8 cellular contexts compared by ENCODE assay signal in the genomic region with DNA sequence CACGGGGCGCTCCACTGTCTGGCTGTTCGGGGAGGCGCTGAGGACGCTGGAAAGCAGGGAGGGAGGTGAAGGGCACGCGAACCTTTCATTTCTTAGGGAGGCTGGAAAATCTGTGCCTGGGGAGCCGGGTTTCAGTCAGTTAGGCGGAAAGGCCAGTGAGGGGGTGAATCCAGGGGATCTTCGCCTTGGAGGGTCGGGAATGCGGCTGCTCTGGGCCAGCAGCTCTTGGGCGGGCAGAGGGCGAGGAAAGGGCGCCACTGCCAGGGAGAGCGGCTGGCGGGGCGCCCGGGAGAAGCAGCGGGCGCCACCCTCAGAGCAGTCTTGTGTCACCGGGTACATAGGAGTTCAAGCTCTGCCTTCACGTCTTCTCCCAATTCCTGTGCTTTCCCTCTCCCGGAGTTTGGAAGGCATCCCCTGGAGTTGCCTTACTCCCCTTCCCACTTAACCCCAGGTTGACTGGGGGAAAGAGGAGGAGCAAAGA.
DNase-seq lines count a peak whose midpoint lies in the region; ATAC-seq and TF ChIP-seq lines count a peak whose summit lies in the region.

No MANE protein-coding gene starts in this region.

- H3K36me3 ChIP-seq in HEK293 (ENCODE audit: control insufficient read depth in 2 of 2, insufficient read depth in 1 of 2, low read length in 2 of 2), result no peaks in the 10 kb centered on the region

- H3K4me3 ChIP-seq in AG04449 (ENCODE audit: low read depth, low read length) (peak overlapping the region; percentile 76), HEK293 (ENCODE audit: low read depth, low read length) (peak overlapping the region; percentile 57)

- POLR2A ChIA-PET in AG04449 (lab: Yijun Ruan, JAX) (interaction anchor here (1.1 kb wide), 1 partner anchor 557 kb away, joined by 3 read pairs; no protein-coding TSS in a partner anchor), HEK293 (lab: Yijun Ruan, JAX) (no interaction called here)

- peaks cover 7% of the 10 kb centered on the region for H3K4me1 Mint-ChIP-seq in stimulated activated naive CD8-positive, alpha-beta T cell treated with anti-CD3 and anti-CD28 coated beads, Interleukin-15, amount 100 ng/mL, for 72 hours

- TF ChIP-seq CTCF in AG04449 (IDR thresholded peaks at IDR 0.05; ENCODE audit: insufficient read depth, low read length, missing control alignments) (no peak), HEK293 (tag by site-specific recombination; IDR thresholded peaks at IDR 0.05) (no peak; the same call in 1 of the 2 replicates)

- no peaks in the 10 kb centered on the region for H3K9me3 ChIP-seq in HEK293 (ENCODE audit: control insufficient read depth, insufficient read depth, low read depth, low read length)

- H3K4me1 ChIP-seq in HEK293 (ENCODE audit: control insufficient read depth, insufficient read depth, low read length), result no peaks in the 10 kb centered on the region

- H3K27ac Mint-ChIP-seq in stimulated activated naive CD8-positive, alpha-beta T cell treated with anti-CD3 and anti-CD28 coated beads, Interleukin-15, amount 100 ng/mL, for 72 hours, result no peak overlapping the region

- no peak for ATAC-seq in stimulated activated naive CD8-positive, alpha-beta T cell treated with anti-CD3 and anti-CD28 coated beads, Interleukin-15, amount 100 ng/mL, for 72 hours

- peaks cover 69% of the 10 kb centered on the region for H3K27me3 Mint-ChIP-seq in stimulated activated naive CD8-positive, alpha-beta T cell treated with anti-CD3 and anti-CD28 coated beads, Interleukin-15, amount 100 ng/mL, for 72 hours

- no peak overlapping the region; the same call in 1 of the 2 replicates for H3K27ac ChIP-seq in HEK293 (ENCODE audit: extremely low read depth, low read depth, low read length)

- DNase-seq in AG04449 (ENCODE audit: low read depth, low spot score) (no peak), astrocyte of the hippocampus (ENCODE audit: low read depth, low spot score) (peak; percentile 40), iPS-NIHi7 (ENCODE audit: extremely low spot score) (peak; percentile 16), OCI-M1 (lab: John Stamatoyannopoulos, UW) (no peak), GDM1 (lab: John Stamatoyannopoulos, UW) (no peak)
- DNase-seq in stimulated activated naive CD8-positive, alpha-beta T cell treated with anti-CD3 and anti-CD28 coated beads, Interleukin-15, amount 100 ng/mL, for 72 hours, result no peak
- no peak for DNase-seq in activated CD4-positive, CD25-positive, alpha-beta regulatory T cell (lab: John Stamatoyannopoulos, UW)

- H3K4me3 Mint-ChIP-seq in stimulated activated naive CD8-positive, alpha-beta T cell treated with anti-CD3 and anti-CD28 coated beads, Interleukin-15, amount 100 ng/mL, for 72 hours, result peak overlapping the region; percentile 16 to 52

- CTCF ChIA-PET in AG04449 (lab: Yijun Ruan, JAX), result interaction anchor here (0.6 to 3.9 kb wide), 17 partner anchors 9 to 1333 kb away, joined by 3 to 17 read pairs (median 7); no protein-coding TSS in a partner anchor
- CTCF ChIA-PET in HEK293 (lab: Yijun Ruan, JAX), result interaction anchor here (0.6 to 1.3 kb wide), 2 partner anchors 178 to 564 kb away, joined by 3 read pairs; no protein-coding TSS in a partner anchor

- no peaks in the 10 kb centered on the region for H3K9me3 Mint-ChIP-seq in stimulated activated naive CD8-positive, alpha-beta T cell treated with anti-CD3 and anti-CD28 coated beads, Interleukin-15, amount 100 ng/mL, for 72 hours

TF ChIP-seq in HEK293, 187 proteins besides CTCF, POLR2A, EP300 and RAD21 (continues in another document):
- peak; percentile 26 for TF ChIP-seq SCRT2 (tag by site-specific recombination; IDR thresholded peaks at IDR 0.05)
- TF ChIP-seq ZNF792 (tag by site-specific recombination; IDR thresholded peaks at IDR 0.05), result no peak
- peak; percentile 82 for TF ChIP-seq ZNF335 (tag by site-specific recombination; conservative IDR thresholded peaks at IDR 0.05)
- peak; percentile 87 for TF ChIP-seq ZNF341 (tag by site-specific recombination; IDR thresholded peaks at IDR 0.05; ENCODE audit: low read depth)
- TF ChIP-seq YY2 (tag by site-specific recombination; IDR thresholded peaks at IDR 0.05), result no peak
- TF ChIP-seq, protein P1, sequence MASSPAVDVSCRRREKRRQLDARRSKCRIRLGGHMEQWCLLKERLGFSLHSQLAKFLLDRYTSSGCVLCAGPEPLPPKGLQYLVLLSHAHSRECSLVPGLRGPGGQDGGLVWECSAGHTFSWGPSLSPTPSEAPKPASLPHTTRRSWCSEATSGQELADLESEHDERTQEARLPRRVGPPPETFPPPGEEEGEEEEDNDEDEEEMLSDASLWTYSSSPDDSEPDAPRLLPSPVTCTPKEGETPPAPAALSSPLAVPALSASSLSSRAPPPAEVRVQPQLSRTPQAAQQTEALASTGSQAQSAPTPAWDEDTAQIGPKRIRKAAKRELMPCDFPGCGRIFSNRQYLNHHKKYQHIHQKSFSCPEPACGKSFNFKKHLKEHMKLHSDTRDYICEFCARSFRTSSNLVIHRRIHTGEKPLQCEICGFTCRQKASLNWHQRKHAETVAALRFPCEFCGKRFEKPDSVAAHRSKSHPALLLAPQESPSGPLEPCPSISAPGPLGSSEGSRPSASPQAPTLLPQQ (tag by site-specific recombination; IDR thresholded peaks at IDR 0.05), result no peak
- TF ChIP-seq ZNF214 (tag by site-specific recombination; IDR thresholded peaks at IDR 0.05; ENCODE audit: borderline replicate concordance), result no peak
- peak; percentile 0; the same call in 1 of the 2 replicates for TF ChIP-seq SP3 (tag by site-specific recombination; IDR thresholded peaks at IDR 0.05)
- TF ChIP-seq ZNF223 (tag by site-specific recombination; IDR thresholded peaks at IDR 0.05), result no peak
- peak; percentile 66 for TF ChIP-seq ZBTB8A (tag by site-specific recombination; IDR thresholded peaks at IDR 0.05)
- no peak for TF ChIP-seq ZNF549 (tag by site-specific recombination; IDR thresholded peaks at IDR 0.05)
- TF ChIP-seq ZNF324 (tag by site-specific recombination; IDR thresholded peaks at IDR 0.05), result no peak
- TF ChIP-seq, protein P2, sequence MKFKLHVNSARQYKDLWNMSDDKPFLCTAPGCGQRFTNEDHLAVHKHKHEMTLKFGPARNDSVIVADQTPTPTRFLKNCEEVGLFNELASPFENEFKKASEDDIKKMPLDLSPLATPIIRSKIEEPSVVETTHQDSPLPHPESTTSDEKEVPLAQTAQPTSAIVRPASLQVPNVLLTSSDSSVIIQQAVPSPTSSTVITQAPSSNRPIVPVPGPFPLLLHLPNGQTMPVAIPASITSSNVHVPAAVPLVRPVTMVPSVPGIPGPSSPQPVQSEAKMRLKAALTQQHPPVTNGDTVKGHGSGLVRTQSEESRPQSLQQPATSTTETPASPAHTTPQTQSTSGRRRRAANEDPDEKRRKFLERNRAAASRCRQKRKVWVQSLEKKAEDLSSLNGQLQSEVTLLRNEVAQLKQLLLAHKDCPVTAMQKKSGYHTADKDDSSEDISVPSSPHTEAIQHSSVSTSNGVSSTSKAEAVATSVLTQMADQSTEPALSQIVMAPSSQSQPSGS (tag by site-specific recombination; IDR thresholded peaks at IDR 0.05; ENCODE audit: low read depth), result no peak
- TF ChIP-seq, protein P3, sequence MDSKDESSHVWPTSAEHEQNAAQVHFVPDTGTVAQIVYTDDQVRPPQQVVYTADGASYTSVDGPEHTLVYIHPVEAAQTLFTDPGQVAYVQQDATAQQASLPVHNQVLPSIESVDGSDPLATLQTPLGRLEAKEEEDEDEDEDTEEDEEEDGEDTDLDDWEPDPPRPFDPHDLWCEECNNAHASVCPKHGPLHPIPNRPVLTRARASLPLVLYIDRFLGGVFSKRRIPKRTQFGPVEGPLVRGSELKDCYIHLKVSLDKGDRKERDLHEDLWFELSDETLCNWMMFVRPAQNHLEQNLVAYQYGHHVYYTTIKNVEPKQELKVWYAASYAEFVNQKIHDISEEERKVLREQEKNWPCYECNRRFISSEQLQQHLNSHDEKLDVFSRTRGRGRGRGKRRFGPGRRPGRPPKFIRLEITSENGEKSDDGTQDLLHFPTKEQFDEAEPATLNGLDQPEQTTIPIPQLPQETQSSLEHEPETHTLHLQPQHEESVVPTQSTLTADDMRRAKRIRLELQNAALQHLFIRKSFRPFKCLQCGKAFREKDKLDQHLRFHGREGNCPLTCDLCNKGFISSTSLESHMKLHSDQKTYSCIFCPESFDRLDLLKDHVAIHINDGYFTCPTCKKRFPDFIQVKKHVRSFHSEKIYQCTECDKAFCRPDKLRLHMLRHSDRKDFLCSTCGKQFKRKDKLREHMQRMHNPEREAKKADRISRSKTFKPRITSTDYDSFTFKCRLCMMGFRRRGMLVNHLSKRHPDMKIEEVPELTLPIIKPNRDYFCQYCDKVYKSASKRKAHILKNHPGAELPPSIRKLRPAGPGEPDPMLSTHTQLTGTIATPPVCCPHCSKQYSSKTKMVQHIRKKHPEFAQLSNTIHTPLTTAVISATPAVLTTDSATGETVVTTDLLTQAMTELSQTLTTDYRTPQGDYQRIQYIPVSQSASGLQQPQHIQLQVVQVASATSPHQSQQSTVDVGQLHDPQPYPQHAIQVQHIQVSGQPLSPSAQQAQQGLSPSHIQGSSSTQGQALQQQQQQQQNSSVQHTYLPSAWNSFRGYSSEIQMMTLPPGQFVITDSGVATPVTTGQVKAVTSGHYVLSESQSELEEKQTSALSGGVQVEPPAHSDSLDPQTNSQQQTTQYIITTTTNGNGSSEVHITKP (tag by site-specific recombination; IDR thresholded peaks at IDR 0.05), result peak; percentile 90
- TF ChIP-seq, protein P4, sequence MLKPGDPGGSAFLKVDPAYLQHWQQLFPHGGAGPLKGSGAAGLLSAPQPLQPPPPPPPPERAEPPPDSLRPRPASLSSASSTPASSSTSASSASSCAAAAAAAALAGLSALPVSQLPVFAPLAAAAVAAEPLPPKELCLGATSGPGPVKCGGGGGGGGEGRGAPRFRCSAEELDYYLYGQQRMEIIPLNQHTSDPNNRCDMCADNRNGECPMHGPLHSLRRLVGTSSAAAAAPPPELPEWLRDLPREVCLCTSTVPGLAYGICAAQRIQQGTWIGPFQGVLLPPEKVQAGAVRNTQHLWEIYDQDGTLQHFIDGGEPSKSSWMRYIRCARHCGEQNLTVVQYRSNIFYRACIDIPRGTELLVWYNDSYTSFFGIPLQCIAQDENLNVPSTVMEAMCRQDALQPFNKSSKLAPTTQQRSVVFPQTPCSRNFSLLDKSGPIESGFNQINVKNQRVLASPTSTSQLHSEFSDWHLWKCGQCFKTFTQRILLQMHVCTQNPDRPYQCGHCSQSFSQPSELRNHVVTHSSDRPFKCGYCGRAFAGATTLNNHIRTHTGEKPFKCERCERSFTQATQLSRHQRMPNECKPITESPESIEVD (tag by site-specific recombination; IDR thresholded peaks at IDR 0.05), result no peak
- no peak for TF ChIP-seq ZNF830 (tag by site-specific recombination; IDR thresholded peaks at IDR 0.05; ENCODE audit: low read depth)
- TF ChIP-seq GLIS2 (tag by site-specific recombination; IDR thresholded peaks at IDR 0.05), result peak; percentile 77
- peak; percentile 35; the same call in 1 of the 2 replicates for TF ChIP-seq ZBTB20 (tag by site-specific recombination; IDR thresholded peaks at IDR 0.05)
- 0 out of 2 replicates have a peak, but pooled peaks have one; percentile 27 for TF ChIP-seq PRDM1 (tag by site-specific recombination; IDR thresholded peaks at IDR 0.05)

Comparison
In these comparisons a context has a peak if more than half of its experiments do, and no peak if none do; other contexts are left out.
1. DNase-seq: peak in astrocyte of the hippocampus (single experiment) and iPS-NIHi7 (single experiment); none in AG04449 (single experiment), stimulated activated naive CD8-positive, alpha-beta T cell treated with anti-CD3 and anti-CD28 coated beads, Interleukin-15, amount 100 ng/mL, for 72 hours (0 of 2), OCI-M1 (single experiment), activated CD4-positive, CD25-positive, alpha-beta regulatory T cell (0 of 4) and GDM1 (single experiment).